Comparison of ENCODE assay signal across 1 cellular context in the genomic region with DNA sequence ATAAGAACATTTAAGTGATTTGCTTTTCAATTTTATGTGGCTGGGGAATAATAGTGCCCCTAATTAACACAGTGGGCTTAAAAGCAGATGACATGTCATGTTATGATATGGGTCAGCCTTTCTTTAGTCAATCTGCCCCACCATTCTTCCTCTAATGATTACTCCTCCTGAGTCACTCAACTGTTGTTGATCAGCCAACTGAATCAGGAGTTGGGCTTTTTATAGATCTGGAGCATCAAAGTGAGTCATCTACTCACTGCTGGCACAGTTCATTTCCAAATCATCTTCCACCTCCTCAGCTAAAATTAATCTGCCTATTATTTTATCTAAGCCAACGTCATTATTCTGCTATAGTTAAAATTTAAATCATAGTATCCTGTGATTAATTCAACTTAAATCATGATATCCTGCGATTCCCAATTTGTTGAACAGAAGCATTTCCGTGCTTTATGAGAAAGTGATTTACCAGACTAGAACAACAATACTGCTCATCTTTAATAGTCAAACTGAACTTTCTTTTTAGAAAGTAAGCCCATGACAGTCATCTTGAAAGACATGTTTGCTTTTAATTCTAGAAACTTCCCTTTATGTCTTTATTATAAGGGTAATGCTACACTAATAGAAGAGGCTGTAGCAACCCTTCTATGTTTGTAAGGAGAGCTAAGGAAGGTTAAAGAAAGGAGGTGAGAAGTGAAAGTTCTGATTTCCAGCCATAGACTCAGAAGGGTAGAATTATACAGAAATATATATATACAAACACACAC.
TF ChIP-seq lines count a peak whose summit lies in the region.

No MANE protein-coding gene starts in this region.

TF ChIP-seq in GM12878, 131 proteins besides CTCF, POLR2A, EP300 and RAD21 (continued from another document):
- TF ChIP-seq ESRRA (IDR thresholded peaks at IDR 0.05; ENCODE audit: low read length) (no peak), MEF2B (IDR thresholded peaks at IDR 0.05; ENCODE audit: partially characterized antibody, poor library complexity, severe bottlenecking) (peak; percentile 30), STAT3 (IDR thresholded peaks at IDR 0.05; ENCODE audit: low read depth, low read length) (no peak), IKZF1 (conservative IDR thresholded peaks at IDR 0.05) (0 out of 2 replicates have a peak, but pooled peaks have one; percentile 26), IKZF2 (IDR thresholded peaks at IDR 0.05) (peak; percentile 19 to 22; a peak in 2 of 4 replicates), CHD4 (IDR thresholded peaks at IDR 0.05) (no peak), SMAD5 (IDR thresholded peaks at IDR 0.05; ENCODE audit: low read depth) (no peak), SUPT20H (IDR thresholded peaks at IDR 0.05; ENCODE audit: borderline replicate concordance, control insufficient read depth, low read depth, low read length) (no peak), PAX5 (IDR thresholded peaks at IDR 0.05; ENCODE audit: borderline replicate concordance, low read depth, low read length) (no peak)
- TF ChIP-seq, protein P1, sequence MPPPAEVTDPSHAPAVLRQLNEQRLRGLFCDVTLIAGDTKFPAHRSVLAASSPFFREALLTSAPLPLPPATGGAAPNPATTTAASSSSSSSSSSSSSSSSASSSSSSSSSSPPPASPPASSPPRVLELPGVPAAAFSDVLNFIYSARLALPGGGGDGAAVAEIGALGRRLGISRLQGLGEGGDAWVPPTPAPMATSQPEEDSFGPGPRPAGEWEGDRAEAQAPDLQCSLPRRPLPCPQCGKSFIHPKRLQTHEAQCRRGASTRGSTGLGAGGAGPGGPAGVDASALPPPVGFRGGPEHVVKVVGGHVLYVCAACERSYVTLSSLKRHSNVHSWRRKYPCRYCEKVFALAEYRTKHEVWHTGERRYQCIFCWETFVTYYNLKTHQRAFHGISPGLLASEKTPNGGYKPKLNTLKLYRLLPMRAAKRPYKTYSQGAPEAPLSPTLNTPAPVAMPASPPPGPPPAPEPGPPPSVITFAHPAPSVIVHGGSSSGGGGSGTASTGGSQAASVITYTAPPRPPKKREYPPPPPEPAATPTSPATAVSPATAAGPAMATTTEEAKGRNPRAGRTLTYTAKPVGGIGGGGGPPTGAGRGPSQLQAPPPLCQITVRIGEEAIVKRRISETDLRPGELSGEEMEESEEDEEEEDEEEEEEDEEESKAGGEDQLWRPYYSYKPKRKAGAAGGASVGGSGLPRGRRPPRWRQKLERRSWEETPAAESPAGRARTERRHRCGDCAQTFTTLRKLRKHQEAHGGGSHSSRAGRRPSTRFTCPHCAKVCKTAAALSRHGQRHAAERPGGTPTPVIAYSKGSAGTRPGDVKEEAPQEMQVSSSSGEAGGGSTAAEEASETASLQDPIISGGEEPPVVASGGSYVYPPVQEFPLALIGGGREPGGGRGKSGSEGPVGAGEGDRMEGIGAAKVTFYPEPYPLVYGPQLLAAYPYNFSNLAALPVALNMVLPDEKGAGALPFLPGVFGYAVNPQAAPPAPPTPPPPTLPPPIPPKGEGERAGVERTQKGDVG (CRISPR knock-in tag; IDR thresholded peaks at IDR 0.05), result no peak
